In genomic region chr10:44008270-44008916, GRCh38 we compare ENCODE assay signal across 10 cellular contexts.
DNase-seq lines count a peak whose midpoint lies in the region; ATAC-seq and TF ChIP-seq lines count a peak whose summit lies in the region.
"Had no signal": no experiment of that assay in that cellular context is flagged by ENCODE, and none has a peak within 500 bp of the region (broad histone marks: within the 10 kb centered on the region; RNA-seq: fewer than 3 reads in every experiment).

No MANE protein-coding gene starts in this region.

- H3K4me3 ChIP-seq in thoracic aorta = no peak overlapping the region
- H3K4me3 ChIP-seq in prostate gland = no peak overlapping the region
- H3K4me3 ChIP-seq in ovary = no peak overlapping the region

- H3K4me1 ChIP-seq in thoracic aorta (ENCODE audit: control insufficient read depth in 1 of 2, low read depth in 2 of 2) (peaks cover 13 to 42% of the 10 kb centered on the region in 2 donors), prostate gland (replicated peaks) (no peaks in the 10 kb centered on the region), ovary (ENCODE audit: insufficient read depth) (peaks cover 16% of the 10 kb centered on the region)

- no peaks in the 10 kb centered on the region for H3K9me3 Mint-ChIP-seq in chondrocyte (ENCODE audit: low read depth)
- H3K9me3 Mint-ChIP-seq: activated T-cell treated with anti-CD3 and anti-CD28 coated beads, Interleukin-2, amount 50 U/mL, for 72 hours had no signal

- intact Hi-C loops in prostate gland (cut with DNase I) = no loop called here
- intact Hi-C loops in ovary (cut with DNase I) = no loop called here

- WGBS in prostate gland = 75% methylated on average over 10 of the region's 10 CpGs
- WGBS in ovary, 3 donors = 86 to 90% (median 89%) methylated on average over 10 of the region's 10 CpGs

- no peaks in the 10 kb centered on the region for H3K9me3 ChIP-seq in thoracic aorta
- no peaks in the 10 kb centered on the region for H3K9me3 ChIP-seq in prostate gland
- no peaks in the 10 kb centered on the region for H3K9me3 ChIP-seq in ovary

- no peak for TF ChIP-seq POLR2A in prostate gland (IDR thresholded peaks at IDR 0.05)
- no peak for TF ChIP-seq POLR2A in ovary (IDR thresholded peaks at IDR 0.05)

- TF ChIP-seq CTCF in chondrocyte (IDR thresholded peaks at IDR 0.05) (no peak), thoracic aorta (IDR thresholded peaks at IDR 0.05) (no peak), prostate gland (IDR thresholded peaks at IDR 0.05) (no peak), ovary (IDR thresholded peaks at IDR 0.05) (no peak)

- H3K27ac ChIP-seq in thoracic aorta = peak overlapping the region; percentile 64 to 74
- no peak overlapping the region for H3K27ac ChIP-seq in prostate gland
- no peak overlapping the region for H3K27ac ChIP-seq in ovary

- ATAC-seq in GM19397 (IDR thresholded peaks at IDR 0.05; ENCODE audit: unreplicated experiment) (peak; percentile 39), HG03196 (IDR thresholded peaks at IDR 0.05; ENCODE audit: unreplicated experiment) (peak; percentile 37), thoracic aorta (ENCODE audit: insufficient number of reproducible peaks, low FRiP score, low read depth) (no peak)
- ATAC-seq: activated T-cell treated with anti-CD3 and anti-CD28 coated beads, Interleukin-2, amount 50 U/mL, for 72 hours had no signal

- peaks cover 15% of the 10 kb centered on the region for H3K4me1 Mint-ChIP-seq in chondrocyte (ENCODE audit: low read depth)

- H3K36me3 ChIP-seq in thoracic aorta (no peaks in the 10 kb centered on the region), prostate gland (no peaks in the 10 kb centered on the region), ovary (no peaks in the 10 kb centered on the region)

- no peaks in the 10 kb centered on the region for H3K36me3 Mint-ChIP-seq in chondrocyte (ENCODE audit: low read depth)

- DNase-seq in chondrocyte (ENCODE audit: low spot score) (no peak), thoracic aorta (ENCODE audit: low spot score) (no peak), prostate gland (ENCODE audit: low spot score) (no peak), NCI-H146 (lab: John Stamatoyannopoulos, UW) (no peak), ovary (no peak)
- no peak for DNase-seq in stimulated activated naive CD4-positive, alpha-beta T cell treated with Interleukin-2 at 50 U/mL for 16 hours (lab: John Stamatoyannopoulos, UW)
- DNase-seq: activated T-cell treated with anti-CD3 and anti-CD28 coated beads, Interleukin-2, amount 50 U/mL, for 72 hours; NCI-H2029 had no signal

- H3K27me3 ChIP-seq in thoracic aorta (replicated peaks; ENCODE audit: insufficient read depth) (no peaks in the 10 kb centered on the region), prostate gland (replicated peaks; ENCODE audit: insufficient read depth) (no peaks in the 10 kb centered on the region), ovary (no peaks in the 10 kb centered on the region)

- no peak for TF ChIP-seq EP300 in ovary (IDR thresholded peaks at IDR 0.05)

- H3K4me3 Mint-ChIP-seq in chondrocyte (ENCODE audit: unreplicated experiment) = no peak overlapping the region
- H3K4me3 Mint-ChIP-seq: activated T-cell treated with anti-CD3 and anti-CD28 coated beads, Interleukin-2, amount 50 U/mL, for 72 hours had no signal

- H3K27ac Mint-ChIP-seq in chondrocyte (ENCODE audit: unreplicated experiment) = peak overlapping the region; percentile 1
- H3K27ac Mint-ChIP-seq: activated T-cell treated with anti-CD3 and anti-CD28 coated beads, Interleukin-2, amount 50 U/mL, for 72 hours had no signal

- peaks cover 5% of the 10 kb centered on the region for H3K27me3 Mint-ChIP-seq in chondrocyte (ENCODE audit: low read depth)

Comparison
In these comparisons a context has a peak if more than half of its experiments do, and no peak if none do; other contexts are left out.
1. H3K27ac ChIP-seq: peak in thoracic aorta (2 of 2); none in prostate gland (0 of 2) and ovary (0 of 2).